ENCODE assay signal across 8 cellular contexts in genomic region chr12:89708793-89709156, GRCh38. TPM values are rescaled to one million over a fixed set of nuclear protein-coding genes. Genes with fewer than 3 reads are reported as not detected.
DNase-seq lines count a peak whose midpoint lies in the region; ATAC-seq, FAIRE-seq and TF ChIP-seq lines count a peak whose summit lies in the region.

Gene ATP2B1, minus strand, starts transcription at chr12:89708838. Its CDS starts 52,952 bp downstream, at chr12:89655886.

- no peaks in the 10 kb centered on the region for H3K27me3 Mint-ChIP-seq in astrocyte (ENCODE audit: low read depth, unreplicated experiment)

- H3K36me3 Mint-ChIP-seq in astrocyte (ENCODE audit: low read depth, unreplicated experiment) = no peaks in the 10 kb centered on the region

- peak within 1 kb of the TSS; percentile 95 for H3K27ac ChIP-seq in astrocyte (ENCODE audit: low read depth, low read length)

- peak within 1 kb of the TSS; percentile 99 for H3K4me3 Mint-ChIP-seq in astrocyte (ENCODE audit: unreplicated experiment)

- in situ Hi-C loops in GM13976 (cut with MboI; ENCODE audit: low sequenced_read_pairs, unreplicated experiment) = no loop called here

- peak within 1 kb of the TSS; percentile 93 for H2AFZ ChIP-seq in astrocyte (ENCODE audit: low read depth, low read length)

- H3K9me3 ChIP-seq in astrocyte (ENCODE audit: insufficient read depth, low read depth, low read length) = no peaks in the 10 kb centered on the region

- no peaks in the 10 kb centered on the region for H3K4me1 ChIP-seq in astrocyte (ENCODE audit: insufficient read depth, low read length)

- H3K4me2 ChIP-seq in astrocyte (ENCODE audit: low read length) = peak within 1 kb of the TSS; percentile 91

- H3K4me3 ChIP-seq in astrocyte (ENCODE audit: insufficient read depth, low read depth, low read length) (peak within 1 kb of the TSS; percentile 75), retinal pigment epithelial cell (ENCODE audit: low read length) (peak within 1 kb of the TSS; percentile 82)

- H3K79me2 ChIP-seq in astrocyte (ENCODE audit: insufficient read depth, low read length) = peaks cover 47% of the 10 kb centered on the region

- no peak for FAIRE-seq in astrocyte (lab: Jason Lieb, UNC)

- peaks cover 33% of the 10 kb centered on the region for H4K20me1 ChIP-seq in astrocyte (ENCODE audit: insufficient read depth, low read length)

- no peak for TF ChIP-seq CTCF in GM13976 (IDR thresholded peaks at IDR 0.05; ENCODE audit: borderline replicate concordance, control extremely low read depth, extremely low read depth, insufficient read depth, missing control alignments)
- TF ChIP-seq CTCF in astrocyte (IDR thresholded peaks at IDR 0.05; ENCODE audit: insufficient read depth, low read depth, low read length) = no peak
- TF ChIP-seq CTCF in retinal pigment epithelial cell (conservative IDR thresholded peaks at IDR 0.05; ENCODE audit: low read depth, low read length) = no peak

- ATAC-seq in HG02678 (IDR thresholded peaks at IDR 0.05; ENCODE audit: unreplicated experiment) = peak; percentile 57

- no peaks in the 10 kb centered on the region for H3K36me3 ChIP-seq in astrocyte (ENCODE audit: insufficient read depth, low read length)

- H3K9ac ChIP-seq in astrocyte (ENCODE audit: low read length) = peak within 1 kb of the TSS; percentile 94

- peak; percentile 91 for DNase-seq in GM13976 (ENCODE audit: low spot score)
- DNase-seq in NCI-H1417 (lab: John Stamatoyannopoulos, UW) = peak; percentile 90 to 97 (median 95)
- peak; percentile 75 for DNase-seq in T-helper 22 cell (ENCODE audit: low read depth)
- peak; percentile 67 for DNase-seq in astrocyte (ENCODE audit: low read depth)
- DNase-seq in hepatic stellate cell (ENCODE audit: low spot score) = peak; percentile 82
- DNase-seq in retinal pigment epithelial cell (ENCODE audit: low read depth) = peak; percentile 55
- DNase-seq in OCI-M2 (lab: John Stamatoyannopoulos, UW; ENCODE audit: unreplicated experiment) = no peak

- H3K9me3 Mint-ChIP-seq in astrocyte (ENCODE audit: unreplicated experiment) = no peaks in the 10 kb centered on the region

- peak within 1 kb of the TSS; percentile 96 for H3K27ac Mint-ChIP-seq in astrocyte (ENCODE audit: unreplicated experiment)

- peaks cover 11% of the 10 kb centered on the region for H3K4me1 Mint-ChIP-seq in astrocyte (ENCODE audit: low read depth, unreplicated experiment)

- no peaks in the 10 kb centered on the region for H3K27me3 ChIP-seq in astrocyte (ENCODE audit: insufficient read depth, low read length)

RNA-seq across cellular contexts. Expression of gene ATP2B1, which starts in this region (rescaled TPM):
- total RNA-seq in astrocyte = 48.9 and 54.7 TPM in 2 replicates
